In genomic region chr2:151334082-151334815, GRCh38 we compare ENCODE assay signal across 10 cellular contexts. TPM values are rescaled to one million over a fixed set of nuclear protein-coding genes. Genes with fewer than 3 reads are reported as not detected.
A peak's percentile ranks its signal among the peaks of the same experiment; 100 is the strongest.
DNase-seq lines count a peak whose midpoint lies in the region; ATAC-seq and TF ChIP-seq lines count a peak whose summit lies in the region.
"Had no signal": no experiment of that assay in that cellular context is flagged by ENCODE, and none has a peak within 500 bp of the region (broad histone marks: within the 10 kb centered on the region; RNA-seq: fewer than 3 reads in every experiment).

No MANE protein-coding gene starts in this region.

- H3K9ac ChIP-seq in SK-N-SH, result peak overlapping the region; percentile 33; the same call in 1 of the 2 replicates

- H3K4me3 ChIP-seq in SK-N-SH (ENCODE audit: low read depth in 2 of 2, low read length in 1 of 2) (no peak overlapping the region), fibroblast of the aortic adventitia (ENCODE audit: low read depth, low read length) (no peak overlapping the region)

- H3K4me3 Mint-ChIP-seq in stimulated activated naive B cell treated with anti-CD40 and anti-IgM and Interleukin-4, amounts not matched to agents 10 μg/mL and 1 μg/mL and 100 μg/mL, for 72 hours, result no peak overlapping the region
- no peak overlapping the region for H3K4me3 Mint-ChIP-seq in activated CD8-positive, alpha-beta memory T cell treated with anti-CD3 and anti-CD28 coated beads, Interleukin-2, amount 10 ng/mL, durations not matched to agents 7 days and 5 days
- H3K4me3 Mint-ChIP-seq: stimulated activated memory B cell treated with anti-CD40 and anti-IgM and Interleukin-4, amounts not matched to agents 10 μg/mL and 1 μg/mL and 100 μg/mL, for 72 hours had no signal

- peak overlapping the region; percentile 58 to 89 for H3K27ac ChIP-seq in SK-N-SH (ENCODE audit: low read depth in 2 of 2, low read length in 1 of 2)

- peaks cover 21% of the 10 kb centered on the region for H3F3A ChIP-seq in SK-N-SH (replicated peaks; ENCODE audit: insufficient read depth)

- no peak for TF ChIP-seq RAD21 in SK-N-SH (IDR thresholded peaks at IDR 0.05; ENCODE audit: low read length)

- no peaks in the 10 kb centered on the region for H3K79me2 ChIP-seq in SK-N-SH (ENCODE audit: insufficient read depth)

- no peaks in the 10 kb centered on the region for H3K9me2 ChIP-seq in SK-N-SH

- H3K9me3 ChIP-seq in SK-N-SH, result 0 out of 2 replicates have a peak, but pooled peaks cover 5% of the 10 kb centered on the region

- DNase-seq in GDM1 (lab: John Stamatoyannopoulos, UW) (peak; percentile 20), SK-N-SH (peak; percentile 49), fibroblast of the aortic adventitia (ENCODE audit: low read depth) (peak; percentile 97), renal cortical epithelial cell (ENCODE audit: low read depth) (peak; percentile 81), NCI-H748 (lab: John Stamatoyannopoulos, UW; ENCODE audit: unreplicated experiment) (no peak)
- DNase-seq in stimulated activated naive B cell treated with anti-CD40 and anti-IgM and Interleukin-4, amounts not matched to agents 10 μg/mL and 1 μg/mL and 100 μg/mL, for 72 hours, result no peak
- no peak for DNase-seq in activated CD8-positive, alpha-beta memory T cell treated with anti-CD3 and anti-CD28 coated beads, Interleukin-2, amount 10 ng/mL, durations not matched to agents 7 days and 5 days
- DNase-seq: NCI-H1694 treated with DMSO at 0.1 percent for 48 hours had no signal

- no peaks in the 10 kb centered on the region for H3K4me1 Mint-ChIP-seq in stimulated activated naive B cell treated with anti-CD40 and anti-IgM and Interleukin-4, amounts not matched to agents 10 μg/mL and 1 μg/mL and 100 μg/mL, for 72 hours
- peaks cover 6% of the 10 kb centered on the region for H3K4me1 Mint-ChIP-seq in activated CD8-positive, alpha-beta memory T cell treated with anti-CD3 and anti-CD28 coated beads, Interleukin-2, amount 10 ng/mL, durations not matched to agents 7 days and 5 days
- H3K4me1 Mint-ChIP-seq: stimulated activated memory B cell treated with anti-CD40 and anti-IgM and Interleukin-4, amounts not matched to agents 10 μg/mL and 1 μg/mL and 100 μg/mL, for 72 hours had no signal

- no peaks in the 10 kb centered on the region for H3K36me3 ChIP-seq in SK-N-SH (replicated peaks in 1 of 2; ENCODE audit: control insufficient read depth in 1 of 2, insufficient read depth in 2 of 2, low read length in 1 of 2)

- no peak overlapping the region for H2AFZ ChIP-seq in SK-N-SH (ENCODE audit: low read depth)

- H3K27me3 Mint-ChIP-seq in stimulated activated naive B cell treated with anti-CD40 and anti-IgM and Interleukin-4, amounts not matched to agents 10 μg/mL and 1 μg/mL and 100 μg/mL, for 72 hours, result peaks cover 3 to 16% of the 10 kb centered on the region in 2 donors
- H3K27me3 Mint-ChIP-seq in activated CD8-positive, alpha-beta memory T cell treated with anti-CD3 and anti-CD28 coated beads, Interleukin-2, amount 10 ng/mL, durations not matched to agents 7 days and 5 days, result peaks cover 35% of the 10 kb centered on the region

- no peaks in the 10 kb centered on the region for H3K36me3 Mint-ChIP-seq in stimulated activated naive B cell treated with anti-CD40 and anti-IgM and Interleukin-4, amounts not matched to agents 10 μg/mL and 1 μg/mL and 100 μg/mL, for 72 hours
- no peaks in the 10 kb centered on the region for H3K36me3 Mint-ChIP-seq in activated CD8-positive, alpha-beta memory T cell treated with anti-CD3 and anti-CD28 coated beads, Interleukin-2, amount 10 ng/mL, durations not matched to agents 7 days and 5 days
- H3K36me3 Mint-ChIP-seq: stimulated activated memory B cell treated with anti-CD40 and anti-IgM and Interleukin-4, amounts not matched to agents 10 μg/mL and 1 μg/mL and 100 μg/mL, for 72 hours had no signal

- H4K20me1 ChIP-seq in SK-N-SH (ENCODE audit: insufficient read depth), result no peaks in the 10 kb centered on the region

- ATAC-seq in stimulated activated naive B cell treated with anti-CD40 and anti-IgM and Interleukin-4, amounts not matched to agents 10 μg/mL and 1 μg/mL and 100 μg/mL, for 72 hours (replicated peaks), result no peak
- ATAC-seq in HG03159 (IDR thresholded peaks at IDR 0.05; ENCODE audit: unreplicated experiment), result no peak
- no peak for ATAC-seq in activated CD8-positive, alpha-beta memory T cell treated with anti-CD3 and anti-CD28 coated beads, Interleukin-2, amount 10 ng/mL, durations not matched to agents 7 days and 5 days
- ATAC-seq: stimulated activated memory B cell treated with anti-CD40 and anti-IgM and Interleukin-4, amounts not matched to agents 10 μg/mL and 1 μg/mL and 100 μg/mL, for 72 hours had no signal

- POLR2A ChIA-PET in SK-N-SH (lab: Yijun Ruan, JAX), result no interaction called here

- peaks cover 0 to 2% of the 10 kb centered on the region in 2 donors for H3K9me3 Mint-ChIP-seq in stimulated activated naive B cell treated with anti-CD40 and anti-IgM and Interleukin-4, amounts not matched to agents 10 μg/mL and 1 μg/mL and 100 μg/mL, for 72 hours
- H3K9me3 Mint-ChIP-seq in activated CD8-positive, alpha-beta memory T cell treated with anti-CD3 and anti-CD28 coated beads, Interleukin-2, amount 10 ng/mL, durations not matched to agents 7 days and 5 days (ENCODE audit: low read depth), result no peaks in the 10 kb centered on the region
- H3K9me3 Mint-ChIP-seq: stimulated activated memory B cell treated with anti-CD40 and anti-IgM and Interleukin-4, amounts not matched to agents 10 μg/mL and 1 μg/mL and 100 μg/mL, for 72 hours had no signal

- no peaks in the 10 kb centered on the region for H3K27me3 ChIP-seq in SK-N-SH (ENCODE audit: insufficient read depth)

- no peak overlapping the region for H3K27ac Mint-ChIP-seq in stimulated activated naive B cell treated with anti-CD40 and anti-IgM and Interleukin-4, amounts not matched to agents 10 μg/mL and 1 μg/mL and 100 μg/mL, for 72 hours
- H3K27ac Mint-ChIP-seq in activated CD8-positive, alpha-beta memory T cell treated with anti-CD3 and anti-CD28 coated beads, Interleukin-2, amount 10 ng/mL, durations not matched to agents 7 days and 5 days, result no peak overlapping the region
- H3K27ac Mint-ChIP-seq: stimulated activated memory B cell treated with anti-CD40 and anti-IgM and Interleukin-4, amounts not matched to agents 10 μg/mL and 1 μg/mL and 100 μg/mL, for 72 hours had no signal

- CTCF ChIA-PET in SK-N-SH (lab: Yijun Ruan, JAX), result no interaction called here
- CTCF ChIA-PET in activated CD8-positive, alpha-beta memory T cell treated with anti-CD3 and anti-CD28 coated beads, Interleukin-2, amount 10 ng/mL, durations not matched to agents 7 days and 5 days (lab: Charles Lee), result no interaction called here

- TF ChIP-seq CTCF in SK-N-SH (IDR thresholded peaks at IDR 0.05) (no peak), fibroblast of the aortic adventitia (IDR thresholded peaks at IDR 0.05; ENCODE audit: insufficient read depth, low read length) (no peak)

- H3K4me1 ChIP-seq in SK-N-SH (ENCODE audit: control insufficient read depth in 1 of 2, insufficient read depth in 2 of 2, low read depth in 1 of 2, low read length in 1 of 2), result peaks cover 7 to 27% of the 10 kb centered on the region in 2 experiments

- peak overlapping the region; percentile 55 for H3K4me2 ChIP-seq in SK-N-SH

- TF ChIP-seq EP300 in SK-N-SH (IDR thresholded peaks at IDR 0.05; ENCODE audit: borderline replicate concordance in 1 of 2, low read depth in 1 of 2, low read length in 1 of 2), result peak in 1 of 2 experiments; percentile 81; a peak in 3 of 4 replicates

- WGBS in SK-N-SH (ENCODE audit: low lambda C conversion rate), result 50% methylated on average over 3 of the region's 3 CpGs

TF ChIP-seq in SK-N-SH, 30 proteins besides CTCF, POLR2A, EP300 and RAD21 (continues in another document):
- TF ChIP-seq NFIC (IDR thresholded peaks at IDR 0.05; ENCODE audit: borderline replicate concordance) (peak; percentile 98), YY1 (IDR thresholded peaks at IDR 0.05; ENCODE audit: low read depth) (peak; percentile 53; the same call in 1 of the 2 replicates), USF2 (IDR thresholded peaks at IDR 0.05; ENCODE audit: borderline replicate concordance, low read depth, low read length) (no peak), JUND (IDR thresholded peaks at IDR 0.05) (peak; percentile 96), TEAD4 (IDR thresholded peaks at IDR 0.05; ENCODE audit: borderline replicate concordance, insufficient read depth) (peak; percentile 71; the same call in 1 of the 2 replicates), PBX3 (IDR thresholded peaks at IDR 0.05) (peak; percentile 75), NRF1 (IDR thresholded peaks at IDR 0.05; ENCODE audit: low read depth, low read length) (no peak)

RNA-seq across cellular contexts. Expression of gene TNFAIP6, which starts 23.1 kb away (rescaled TPM):
- polyA plus RNA-seq in SK-N-SH (2012; rRNA removed), result 0.58 and 1.0 TPM in 2 replicates
- polyA plus RNA-seq in SK-N-SH (2012; cell fraction: cytosol; rRNA removed), result 1.6 and 1.7 TPM in 2 replicates
- polyA plus RNA-seq in SK-N-SH (2012; cell fraction: nucleus; rRNA removed), result 0.50 and 1.3 TPM in 2 replicates
- total RNA-seq in fibroblast of the aortic adventitia (ENCODE audit: low replicate concordance) (47.3 and 51.9 TPM in 2 replicates), renal cortical epithelial cell (1.8 and 9.4 TPM in 2 replicates)
- not detected for total RNA-seq in activated CD8-positive, alpha-beta memory T cell treated with anti-CD3 and anti-CD28 coated beads, Interleukin-2, amount 10 ng/mL, durations not matched to agents 7 days and 5 days

RNA-seq across cellular contexts. Expression of gene NMI, which starts 44.8 kb away (rescaled TPM):
- polyA plus RNA-seq in SK-N-SH (2012; rRNA removed), result 0.83 and 0.89 TPM in 2 replicates
- polyA plus RNA-seq in SK-N-SH (2012; cell fraction: cytosol; rRNA removed), result 1.2 and 1.8 TPM in 2 replicates
- 0.21 and 0.68 TPM in 2 replicates for polyA plus RNA-seq in SK-N-SH (2012; cell fraction: nucleus; rRNA removed)
- total RNA-seq in fibroblast of the aortic adventitia (ENCODE audit: low replicate concordance) (22.9 and 24.9 TPM in 2 replicates), renal cortical epithelial cell (23.9 and 51.1 TPM in 2 replicates)
- total RNA-seq in activated CD8-positive, alpha-beta memory T cell treated with anti-CD3 and anti-CD28 coated beads, Interleukin-2, amount 10 ng/mL, durations not matched to agents 7 days and 5 days, result 10 to 100 TPM; 63.9 to 73.0 TPM

Comparison
In these comparisons a context has a peak if more than half of its experiments do, and no peak if none do; other contexts are left out.
1. DNase-seq: peak in GDM1 (single experiment), SK-N-SH (single experiment), fibroblast of the aortic adventitia (single experiment) and renal cortical epithelial cell (single experiment); none in stimulated activated naive B cell treated with anti-CD40 and anti-IgM and Interleukin-4, amounts not matched to agents 10 μg/mL and 1 μg/mL and 100 μg/mL, for 72 hours (single experiment), NCI-H748 (single experiment) and activated CD8-positive, alpha-beta memory T cell treated with anti-CD3 and anti-CD28 coated beads, Interleukin-2, amount 10 ng/mL, durations not matched to agents 7 days and 5 days (single experiment).